ENCODE assay signal across 1 cellular context in the genomic region with DNA sequence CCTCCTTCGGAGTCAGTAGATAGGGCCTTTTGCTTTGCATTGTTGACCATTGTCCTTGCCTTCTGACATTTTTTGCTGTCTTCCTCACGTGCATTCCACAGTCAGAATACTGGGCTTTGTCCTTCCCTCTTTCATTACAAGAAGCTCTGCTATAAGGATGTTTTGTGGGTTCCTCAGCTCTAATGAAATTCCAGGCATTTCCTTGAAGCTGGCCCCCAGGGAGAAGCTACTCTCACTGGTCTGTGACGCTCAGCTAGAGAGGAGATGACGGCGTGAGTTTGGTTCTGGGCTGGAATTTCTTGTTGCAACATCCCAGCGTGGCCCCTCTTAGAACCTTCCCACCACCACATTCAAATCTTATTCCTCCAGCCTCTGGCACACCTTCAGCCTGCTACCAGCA.
TF ChIP-seq lines count a peak whose summit lies in the region.

No MANE protein-coding gene starts in this region.

TF ChIP-seq in GM23338, 12 proteins besides CTCF, POLR2A, EP300 and RAD21 (continued from another document):
- TF ChIP-seq, protein P1, sequence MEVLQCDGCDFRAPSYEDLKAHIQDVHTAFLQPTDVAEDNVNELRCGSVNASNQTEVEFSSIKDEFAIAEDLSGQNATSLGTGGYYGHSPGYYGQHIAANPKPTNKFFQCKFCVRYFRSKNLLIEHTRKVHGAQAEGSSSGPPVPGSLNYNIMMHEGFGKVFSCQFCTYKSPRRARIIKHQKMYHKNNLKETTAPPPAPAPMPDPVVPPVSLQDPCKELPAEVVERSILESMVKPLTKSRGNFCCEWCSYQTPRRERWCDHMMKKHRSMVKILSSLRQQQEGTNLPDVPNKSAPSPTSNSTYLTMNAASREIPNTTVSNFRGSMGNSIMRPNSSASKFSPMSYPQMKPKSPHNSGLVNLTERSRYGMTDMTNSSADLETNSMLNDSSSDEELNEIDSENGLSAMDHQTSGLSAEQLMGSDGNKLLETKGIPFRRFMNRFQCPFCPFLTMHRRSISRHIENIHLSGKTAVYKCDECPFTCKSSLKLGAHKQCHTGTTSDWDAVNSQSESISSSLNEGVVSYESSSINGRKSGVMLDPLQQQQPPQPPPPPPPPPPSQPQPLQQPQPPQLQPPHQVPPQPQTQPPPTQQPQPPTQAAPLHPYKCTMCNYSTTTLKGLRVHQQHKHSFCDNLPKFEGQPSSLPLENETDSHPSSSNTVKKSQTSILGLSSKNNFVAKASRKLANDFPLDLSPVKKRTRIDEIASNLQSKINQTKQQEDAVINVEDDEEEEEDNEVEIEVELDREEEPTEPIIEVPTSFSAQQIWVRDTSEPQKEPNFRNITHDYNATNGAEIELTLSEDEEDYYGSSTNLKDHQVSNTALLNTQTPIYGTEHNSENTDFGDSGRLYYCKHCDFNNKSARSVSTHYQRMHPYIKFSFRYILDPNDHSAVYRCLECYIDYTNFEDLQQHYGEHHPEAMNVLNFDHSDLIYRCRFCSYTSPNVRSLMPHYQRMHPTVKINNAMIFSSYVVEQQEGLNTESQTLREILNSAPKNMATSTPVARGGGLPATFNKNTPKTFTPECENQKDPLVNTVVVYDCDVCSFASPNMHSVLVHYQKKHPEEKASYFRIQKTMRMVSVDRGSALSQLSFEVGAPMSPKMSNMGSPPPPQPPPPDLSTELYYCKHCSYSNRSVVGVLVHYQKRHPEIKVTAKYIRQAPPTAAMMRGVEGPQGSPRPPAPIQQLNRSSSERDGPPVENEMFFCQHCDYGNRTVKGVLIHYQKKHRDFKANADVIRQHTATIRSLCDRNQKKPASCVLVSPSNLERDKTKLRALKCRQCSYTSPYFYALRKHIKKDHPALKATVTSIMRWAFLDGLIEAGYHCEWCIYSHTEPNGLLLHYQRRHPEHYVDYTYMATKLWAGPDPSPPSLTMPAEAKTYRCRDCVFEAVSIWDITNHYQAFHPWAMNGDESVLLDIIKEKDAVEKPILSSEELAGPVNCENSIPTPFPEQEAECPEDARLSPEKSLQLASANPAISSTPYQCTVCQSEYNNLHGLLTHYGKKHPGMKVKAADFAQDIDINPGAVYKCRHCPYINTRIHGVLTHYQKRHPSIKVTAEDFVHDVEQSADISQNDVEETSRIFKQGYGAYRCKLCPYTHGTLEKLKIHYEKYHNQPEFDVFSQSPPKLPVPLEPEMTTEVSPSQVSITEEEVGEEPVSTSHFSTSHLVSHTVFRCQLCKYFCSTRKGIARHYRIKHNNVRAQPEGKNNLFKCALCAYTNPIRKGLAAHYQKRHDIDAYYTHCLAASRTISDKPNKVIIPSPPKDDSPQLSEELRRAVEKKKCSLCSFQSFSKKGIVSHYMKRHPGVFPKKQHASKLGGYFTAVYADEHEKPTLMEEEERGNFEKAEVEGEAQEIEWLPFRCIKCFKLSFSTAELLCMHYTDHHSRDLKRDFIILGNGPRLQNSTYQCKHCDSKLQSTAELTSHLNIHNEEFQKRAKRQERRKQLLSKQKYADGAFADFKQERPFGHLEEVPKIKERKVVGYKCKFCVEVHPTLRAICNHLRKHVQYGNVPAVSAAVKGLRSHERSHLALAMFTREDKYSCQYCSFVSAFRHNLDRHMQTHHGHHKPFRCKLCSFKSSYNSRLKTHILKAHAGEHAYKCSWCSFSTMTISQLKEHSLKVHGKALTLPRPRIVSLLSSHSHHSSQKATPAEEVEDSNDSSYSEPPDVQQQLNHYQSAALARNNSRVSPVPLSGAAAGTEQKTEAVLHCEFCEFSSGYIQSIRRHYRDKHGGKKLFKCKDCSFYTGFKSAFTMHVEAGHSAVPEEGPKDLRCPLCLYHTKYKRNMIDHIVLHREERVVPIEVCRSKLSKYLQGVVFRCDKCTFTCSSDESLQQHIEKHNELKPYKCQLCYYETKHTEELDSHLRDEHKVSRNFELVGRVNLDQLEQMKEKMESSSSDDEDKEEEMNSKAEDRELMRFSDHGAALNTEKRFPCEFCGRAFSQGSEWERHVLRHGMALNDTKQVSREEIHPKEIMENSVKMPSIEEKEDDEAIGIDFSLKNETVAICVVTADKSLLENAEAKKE (CRISPR knock-in tag; IDR thresholded peaks at IDR 0.05) = peak; percentile 71; the same call in 1 of the 2 replicates
- no peak for TF ChIP-seq STAT1 (IDR thresholded peaks at IDR 0.05; ENCODE audit: unreplicated experiment)
